Comparison of ENCODE assay signal across 10 cellular contexts in the genomic region with DNA sequence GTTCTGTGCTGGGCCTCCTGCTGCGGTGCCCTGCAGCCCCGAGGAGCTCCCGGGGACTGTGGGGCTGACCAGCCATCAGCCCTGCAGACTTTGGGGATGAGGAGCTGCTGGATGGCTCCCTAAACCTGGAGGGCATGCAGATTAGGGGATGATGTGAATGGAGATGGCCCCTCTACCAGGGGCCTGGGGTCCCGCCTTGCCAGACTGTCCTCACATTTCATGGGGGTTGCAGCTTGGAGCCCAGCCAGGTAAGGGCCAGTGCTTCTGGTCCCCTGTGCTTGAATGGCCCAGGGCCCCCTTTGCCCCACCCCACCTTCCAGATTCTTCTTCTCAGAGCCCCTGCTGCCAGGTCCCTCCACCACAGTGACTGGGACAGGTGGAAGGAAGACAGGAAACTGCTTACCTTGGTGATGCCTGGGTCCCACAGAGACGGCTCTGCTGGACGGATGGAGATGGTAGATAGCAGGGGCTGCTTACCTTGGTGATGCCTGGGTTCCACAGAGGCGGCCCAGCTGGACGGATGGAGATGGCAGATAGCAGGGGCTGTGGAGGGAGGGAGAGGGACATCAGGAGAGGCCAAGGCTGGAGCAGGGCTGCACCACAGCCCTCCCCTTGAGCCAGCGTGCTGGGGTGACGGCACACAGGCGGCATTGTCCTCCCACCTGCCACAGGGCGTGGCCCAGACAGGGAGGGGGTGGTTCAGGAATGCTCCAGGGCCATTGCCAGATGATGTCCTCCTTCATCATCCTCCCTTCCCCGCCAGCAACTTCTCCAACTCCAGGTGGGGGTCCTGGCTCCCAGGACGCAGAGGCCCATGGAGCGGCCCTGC. TPM values are rescaled to one million over a fixed set of nuclear protein-coding genes. Genes with fewer than 3 reads are reported as not detected.
DNase-seq lines count a peak whose midpoint lies in the region; ATAC-seq, FAIRE-seq and TF ChIP-seq lines count a peak whose summit lies in the region.
"Had no signal": no experiment of that assay in that cellular context is flagged by ENCODE, and none has a peak within 500 bp of the region (broad histone marks: within the 10 kb centered on the region; RNA-seq: fewer than 3 reads in every experiment).

Gene SPTBN5, minus strand, starts transcription at position 632 of the 829 bp plus-strand sequence. Its CDS starts 556 bp downstream, at position 76.

- no peak for ATAC-seq in activated CD4-positive, alpha-beta T cell treated with anti-CD3 and anti-CD28 coated beads for 36 hours

- CTCF ChIA-PET in activated CD4-positive, alpha-beta T cell treated with anti-CD3 and anti-CD28 coated beads for 36 hours (lab: Charles Lee) = interaction anchor here (0.6 to 1.4 kb wide), 4 partner anchors 11 to 375 kb away, joined by 3 to 8 read pairs (median 4); partner anchors contain the start of gene MAPKBP1

- DNase-seq in activated CD4-positive, alpha-beta T cell treated with anti-CD3 and anti-CD28 coated beads for 36 hours = no peak
- DNase-seq in activated CD4-positive, alpha-beta T cell treated with anti-CD3 and anti-CD28 coated beads for 48 hours = no peak
- no peak for DNase-seq in activated T-helper 1 cell treated with anti-CD3 and anti-CD28 coated beads, Interleukin-12 subunit alpha, Interleukin-12 subunit beta, Interleukin-2, Interleukin-4 antibody, amounts not matched to agents 30 ng/mL and 10 ng/mL and 1 ng/mL, durations not matched to agents 14 hours and 24 hours and 36 hours (ENCODE audit: low spot score)
- DNase-seq in keratinocyte (ENCODE audit: low read depth, low spot score) = no peak
- DNase-seq in hypothalamus (lab: John Stamatoyannopoulos, UW) = no peak
- no peak for DNase-seq in colonic mucosa
- DNase-seq in NCI-H774 (lab: John Stamatoyannopoulos, UW) = no peak
- DNase-seq: activated CD4-positive, alpha-beta T cell treated with anti-CD3 and anti-CD28 coated beads, Interleukin-2, amount 50 U/mL, for 4 hours had no signal

- peak within 1 kb of the TSS; percentile 39 for H2AFZ ChIP-seq in keratinocyte (ENCODE audit: control insufficient read depth, low read length)

- H3K27me3 ChIP-seq in keratinocyte (ENCODE audit: control insufficient read depth, extremely low read depth, insufficient read depth, low read length) (no peaks in the 10 kb centered on the region), thymus (ENCODE audit: control insufficient read depth, insufficient read depth) (no peaks in the 10 kb centered on the region), colonic mucosa (no peaks in the 10 kb centered on the region)

- H3K79me2 ChIP-seq in keratinocyte (ENCODE audit: control insufficient read depth, insufficient read depth, low read length) = no peaks in the 10 kb centered on the region

- H3K4me3 Mint-ChIP-seq in activated CD4-positive, alpha-beta T cell treated with anti-CD3 and anti-CD28 coated beads for 36 hours = peak within 1 kb of the TSS; percentile 19
- H3K4me3 Mint-ChIP-seq in activated T-helper 1 cell treated with anti-CD3 and anti-CD28 coated beads, Interleukin-12 subunit alpha, Interleukin-12 subunit beta, Interleukin-2, Interleukin-4 antibody, amounts not matched to agents 30 ng/mL and 10 ng/mL and 1 ng/mL, durations not matched to agents 14 hours and 24 hours and 36 hours = no peak within 1 kb of the TSS

- H3K27me3 Mint-ChIP-seq in activated CD4-positive, alpha-beta T cell treated with anti-CD3 and anti-CD28 coated beads for 36 hours = no peaks in the 10 kb centered on the region
- H3K27me3 Mint-ChIP-seq in activated T-helper 1 cell treated with anti-CD3 and anti-CD28 coated beads, Interleukin-12 subunit alpha, Interleukin-12 subunit beta, Interleukin-2, Interleukin-4 antibody, amounts not matched to agents 30 ng/mL and 10 ng/mL and 1 ng/mL, durations not matched to agents 14 hours and 24 hours and 36 hours (ENCODE audit: insufficient read depth) = no peaks in the 10 kb centered on the region

- 94% methylated on average over 15 of the region's 15 CpGs for WGBS in thymus

- H3K36me3 Mint-ChIP-seq in activated CD4-positive, alpha-beta T cell treated with anti-CD3 and anti-CD28 coated beads for 36 hours (ENCODE audit: low read depth) = peaks cover 5% of the 10 kb centered on the region
- peaks cover 10% of the 10 kb centered on the region for H3K36me3 Mint-ChIP-seq in activated T-helper 1 cell treated with anti-CD3 and anti-CD28 coated beads, Interleukin-12 subunit alpha, Interleukin-12 subunit beta, Interleukin-2, Interleukin-4 antibody, amounts not matched to agents 30 ng/mL and 10 ng/mL and 1 ng/mL, durations not matched to agents 14 hours and 24 hours and 36 hours (ENCODE audit: low read depth)

- H3K4me2 ChIP-seq in keratinocyte (ENCODE audit: control insufficient read depth, extremely low read depth, insufficient read depth, low read depth, low read length) = peak within 1 kb of the TSS; percentile 65

- intact Hi-C loops in activated CD4-positive, alpha-beta T cell treated with anti-CD3 and anti-CD28 coated beads for 36 hours (cut with DNase I, micrococcal nuclease) = loop anchor here in 1 of 2 experiments (2.0 kb wide), 2 partner anchors 43 to 65 kb away; partner anchors contain the start of gene JMJD7
- intact Hi-C loops in activated T-helper 1 cell treated with anti-CD3 and anti-CD28 coated beads, Interleukin-12 subunit alpha, Interleukin-12 subunit beta, Interleukin-2, Interleukin-4 antibody, amounts not matched to agents 30 ng/mL and 10 ng/mL and 1 ng/mL, durations not matched to agents 14 hours and 24 hours and 36 hours (cut with micrococcal nuclease) = no loop called here
- intact Hi-C loops in colonic mucosa (cut with DNase I) = no loop called here

- H3K9me1 ChIP-seq in keratinocyte (ENCODE audit: control insufficient read depth, extremely low read depth, insufficient read depth, low read length) = no peaks in the 10 kb centered on the region

- H3K9me3 ChIP-seq in keratinocyte (ENCODE audit: control insufficient read depth, low read depth, low read length) (no peaks in the 10 kb centered on the region), thymus (ENCODE audit: control insufficient read depth) (no peaks in the 10 kb centered on the region), colonic mucosa (no peaks in the 10 kb centered on the region)
- H3K9me3 ChIP-seq: neutrophil had no signal

- H4K20me1 ChIP-seq in keratinocyte (ENCODE audit: control insufficient read depth, extremely low read depth, insufficient read depth, low read length) = no peaks in the 10 kb centered on the region

- H3K27ac ChIP-seq in keratinocyte (ENCODE audit: control insufficient read depth, insufficient read depth, low read length) = peak within 1 kb of the TSS; percentile 77
- H3K27ac ChIP-seq in thymus (ENCODE audit: low read depth) = peak within 1 kb of the TSS; percentile 36
- H3K27ac ChIP-seq in colonic mucosa = no peak within 1 kb of the TSS
- H3K27ac ChIP-seq: neutrophil had no signal

- H3K4me3 ChIP-seq in keratinocyte (ENCODE audit: control insufficient read depth in 2 of 3, extremely low read depth in 1 of 3, insufficient read depth in 2 of 3, low read depth in 1 of 3, low read length in 3 of 3) (peak within 1 kb of the TSS in 2 of 3 experiments; percentile 9 to 30), thymus (ENCODE audit: low read length) (no peak within 1 kb of the TSS), colonic mucosa (no peak within 1 kb of the TSS)

- no peak for FAIRE-seq in keratinocyte (lab: Jason Lieb, UNC)

- POLR2A ChIA-PET in activated CD4-positive, alpha-beta T cell treated with anti-CD3 and anti-CD28 coated beads for 36 hours (lab: Charles Lee) = no interaction called here

- H3K9ac ChIP-seq in keratinocyte (ENCODE audit: control insufficient read depth, extremely low read depth, insufficient read depth, low read length) (peak within 1 kb of the TSS; percentile 72), colonic mucosa (ENCODE audit: low read depth in 2 of 2, low read length in 2 of 2) (peak within 1 kb of the TSS in 1 of 2 donors; percentile 8)

- H3K36me3 ChIP-seq in keratinocyte (ENCODE audit: control insufficient read depth in 2 of 2, extremely low read depth in 1 of 2, insufficient read depth in 2 of 2, low read length in 2 of 2) = peaks cover 0 to 10% of the 10 kb centered on the region in 2 experiments
- H3K36me3 ChIP-seq in thymus (ENCODE audit: control insufficient read depth, insufficient read depth) = no peaks in the 10 kb centered on the region
- no peaks in the 10 kb centered on the region for H3K36me3 ChIP-seq in colonic mucosa

- no peaks in the 10 kb centered on the region for H3K9me3 Mint-ChIP-seq in activated CD4-positive, alpha-beta T cell treated with anti-CD3 and anti-CD28 coated beads for 36 hours (ENCODE audit: low read depth)
- no peaks in the 10 kb centered on the region for H3K9me3 Mint-ChIP-seq in activated T-helper 1 cell treated with anti-CD3 and anti-CD28 coated beads, Interleukin-12 subunit alpha, Interleukin-12 subunit beta, Interleukin-2, Interleukin-4 antibody, amounts not matched to agents 30 ng/mL and 10 ng/mL and 1 ng/mL, durations not matched to agents 14 hours and 24 hours and 36 hours

- H3K4me1 Mint-ChIP-seq in activated CD4-positive, alpha-beta T cell treated with anti-CD3 and anti-CD28 coated beads for 36 hours = peaks cover 34% of the 10 kb centered on the region
- H3K4me1 Mint-ChIP-seq in activated T-helper 1 cell treated with anti-CD3 and anti-CD28 coated beads, Interleukin-12 subunit alpha, Interleukin-12 subunit beta, Interleukin-2, Interleukin-4 antibody, amounts not matched to agents 30 ng/mL and 10 ng/mL and 1 ng/mL, durations not matched to agents 14 hours and 24 hours and 36 hours (ENCODE audit: low read depth) = peaks cover 31% of the 10 kb centered on the region

- dilution Hi-C loops in keratinocyte (cut with MboI; ENCODE audit: extremely low pct_ligation_motif_present, low sequenced_read_pairs) = no loop called here

- peak within 1 kb of the TSS; percentile 74 for H3K27ac Mint-ChIP-seq in activated CD4-positive, alpha-beta T cell treated with anti-CD3 and anti-CD28 coated beads for 36 hours
- H3K27ac Mint-ChIP-seq in activated T-helper 1 cell treated with anti-CD3 and anti-CD28 coated beads, Interleukin-12 subunit alpha, Interleukin-12 subunit beta, Interleukin-2, Interleukin-4 antibody, amounts not matched to agents 30 ng/mL and 10 ng/mL and 1 ng/mL, durations not matched to agents 14 hours and 24 hours and 36 hours = peak within 1 kb of the TSS; percentile 82

- peaks cover 19% of the 10 kb centered on the region for H3K4me1 ChIP-seq in keratinocyte (ENCODE audit: control insufficient read depth, extremely low read depth, insufficient read depth, low read length)
- no peaks in the 10 kb centered on the region for H3K4me1 ChIP-seq in thymus (ENCODE audit: control insufficient read depth, insufficient read depth, low read length)
- peaks cover 9% of the 10 kb centered on the region for H3K4me1 ChIP-seq in colonic mucosa

- TF ChIP-seq CTCF in keratinocyte (optimal IDR thresholded peaks at IDR 0.05 in 1 of 3, IDR thresholded peaks at IDR 0.05 in 1 of 3, conservative IDR thresholded peaks at IDR 0.05 in 1 of 3; ENCODE audit: extremely low read depth in 1 of 3, insufficient read depth in 2 of 3, low read length in 3 of 3) = no peak
- TF ChIP-seq CTCF in colonic mucosa (IDR thresholded peaks at IDR 0.05) = no peak

RNA-seq across cellular contexts. Expression of gene SPTBN5, which starts in this region (rescaled TPM):
- total RNA-seq in activated CD4-positive, alpha-beta T cell treated with anti-CD3 and anti-CD28 coated beads for 36 hours = under 1 TPM; 0.46 to 0.51 TPM
- total RNA-seq in activated T-helper 1 cell treated with anti-CD3 and anti-CD28 coated beads, Interleukin-12 subunit alpha, Interleukin-12 subunit beta, Interleukin-2, Interleukin-4 antibody, amounts not matched to agents 30 ng/mL and 10 ng/mL and 1 ng/mL, durations not matched to agents 14 hours and 24 hours and 36 hours = 1.2 and 1.9 TPM in 2 replicates
- 0.61 to 1.1 TPM (median 0.66 TPM) in 3 replicates for polyA plus RNA-seq in keratinocyte
- polyA plus RNA-seq in keratinocyte (2011; ENCODE audit: low read depth) = 0.46 TPM
- polyA plus RNA-seq in keratinocyte (2011; cell fraction: cytosol; rRNA removed) = 0.14 and 0.22 TPM in 2 replicates
- polyA plus RNA-seq in keratinocyte (2011; cell fraction: nucleus; rRNA removed) = 3.0 and 3.3 TPM in 2 replicates
- 0.64 and 1.9 TPM in 2 replicates for polyA plus RNA-seq in keratinocyte (2012; ENCODE audit: low replicate concordance)
- 0.13 to 1.1 TPM (median 0.36 TPM) in 3 replicates for polyA minus RNA-seq in keratinocyte
- not detected for polyA minus RNA-seq in keratinocyte (2011; cell fraction: cytosol; rRNA and poly(A)+ RNA removed)
- 0.62 and 1.4 TPM in 2 replicates for polyA minus RNA-seq in keratinocyte (2011; cell fraction: nucleus; rRNA and poly(A)+ RNA removed)
- 1.6 TPM for polyA plus RNA-seq in thymus
- 1 to 10 TPM in 1 of 2 donors, under 1 TPM in 1; 0.72 to 2.3 TPM for total RNA-seq in colonic mucosa

Comparison
In these comparisons a context has a peak if more than half of its experiments do, and no peak if none do; other contexts are left out.
1. H3K4me3 ChIP-seq: peak in keratinocyte (2 of 3); none in thymus (single experiment) and colonic mucosa (single experiment).